1 cellular context compared by ENCODE assay signal in genomic region chrX:13646154-13646549, GRCh38.
TF ChIP-seq lines count a peak whose summit lies in the region.

No MANE protein-coding gene starts in this region.

TF ChIP-seq in HEK293, 187 proteins besides CTCF, POLR2A, EP300 and RAD21 (continued from another document and continues in another):
- 0 out of 2 replicates have a peak, but pooled peaks have one; percentile 25 for TF ChIP-seq ZBTB21 (tag by site-specific recombination; IDR thresholded peaks at IDR 0.05)
- TF ChIP-seq GLI2 (tag by site-specific recombination; IDR thresholded peaks at IDR 0.05; ENCODE audit: borderline replicate concordance, low read depth) = no peak
- no peak for TF ChIP-seq ZNF10 (tag by site-specific recombination; IDR thresholded peaks at IDR 0.05)
- TF ChIP-seq ZNF521 (tag by site-specific recombination; IDR thresholded peaks at IDR 0.05) = no peak
- no peak for TF ChIP-seq ZNF354C (tag by site-specific recombination; IDR thresholded peaks at IDR 0.05; ENCODE audit: borderline replicate concordance, low read depth)
- no peak for TF ChIP-seq BCL11B (tag by site-specific recombination; IDR thresholded peaks at IDR 0.05; ENCODE audit: low read depth)
- no peak for TF ChIP-seq ZNF335 (tag by site-specific recombination; conservative IDR thresholded peaks at IDR 0.05)
- TF ChIP-seq ZNF670 (tag by site-specific recombination; IDR thresholded peaks at IDR 0.05; ENCODE audit: low read depth) = no peak
- TF ChIP-seq ZNF426 (tag by site-specific recombination; IDR thresholded peaks at IDR 0.05) = no peak
- no peak for TF ChIP-seq SETDB1 (IDR thresholded peaks at IDR 0.05; ENCODE audit: insufficient read length, low read length)
- no peak for TF ChIP-seq ZNF830 (tag by site-specific recombination; IDR thresholded peaks at IDR 0.05; ENCODE audit: low read depth)
- TF ChIP-seq ZNF514 (tag by site-specific recombination; IDR thresholded peaks at IDR 0.05) = no peak
- TF ChIP-seq TRIM28 (IDR thresholded peaks at IDR 0.05; ENCODE audit: borderline replicate concordance, low read length) = no peak
- TF ChIP-seq ZNF416 (tag by site-specific recombination; IDR thresholded peaks at IDR 0.05) = no peak
- no peak for TF ChIP-seq ZNF791 (tag by site-specific recombination; IDR thresholded peaks at IDR 0.05)
- TF ChIP-seq ZNF639 (tag by site-specific recombination; IDR thresholded peaks at IDR 0.05) = no peak
- TF ChIP-seq ZNF184 (tag by site-specific recombination; IDR thresholded peaks at IDR 0.05) = no peak
- no peak for TF ChIP-seq YY1 (tag by site-specific recombination; IDR thresholded peaks at IDR 0.05)
- no peak for TF ChIP-seq ZNF776 (tag by site-specific recombination; IDR thresholded peaks at IDR 0.05; ENCODE audit: borderline replicate concordance)
- no peak for TF ChIP-seq PRDM6 (tag by site-specific recombination; IDR thresholded peaks at IDR 0.05)
- no peak for TF ChIP-seq ZBTB7A (tag by site-specific recombination; IDR thresholded peaks at IDR 0.05; ENCODE audit: low read depth)
- no peak for TF ChIP-seq PBX3 (CRISPR knock-in tag; IDR thresholded peaks at IDR 0.05)
- no peak for TF ChIP-seq ZNF747 (tag by site-specific recombination; IDR thresholded peaks at IDR 0.05)
- no peak for TF ChIP-seq ZNF302 (tag by site-specific recombination; IDR thresholded peaks at IDR 0.05; ENCODE audit: low read depth)
- no peak for TF ChIP-seq ZNF704 (tag by site-specific recombination; IDR thresholded peaks at IDR 0.05)
- no peak for TF ChIP-seq ZSCAN5A (tag by site-specific recombination; IDR thresholded peaks at IDR 0.05)
- no peak for TF ChIP-seq ZNF239 (tag by site-specific recombination; IDR thresholded peaks at IDR 0.05)
- no peak; the same call in 1 of the 2 replicates for TF ChIP-seq ZNF133 (tag by site-specific recombination; IDR thresholded peaks at IDR 0.05)
- no peak for TF ChIP-seq ZBTB8A (tag by site-specific recombination; IDR thresholded peaks at IDR 0.05)
- TF ChIP-seq ZNF571 (tag by site-specific recombination; IDR thresholded peaks at IDR 0.05) = no peak
- no peak for TF ChIP-seq BCL11A (tag by site-specific recombination; IDR thresholded peaks at IDR 0.05; ENCODE audit: low read depth)
- no peak for TF ChIP-seq ZNF169 (tag by site-specific recombination; IDR thresholded peaks at IDR 0.05)
- TF ChIP-seq ZFP41 (tag by site-specific recombination; IDR thresholded peaks at IDR 0.05; ENCODE audit: borderline replicate concordance) = no peak
- no peak for TF ChIP-seq ZNF600 (tag by site-specific recombination; IDR thresholded peaks at IDR 0.05)
- TF ChIP-seq ZNF266 (tag by site-specific recombination; IDR thresholded peaks at IDR 0.05; ENCODE audit: low read depth) = no peak
- no peak for TF ChIP-seq ZSCAN18 (tag by site-specific recombination; IDR thresholded peaks at IDR 0.05)
- TF ChIP-seq ZBTB6 (tag by site-specific recombination; IDR thresholded peaks at IDR 0.05) = no peak
- TF ChIP-seq ZNF146 (tag by site-specific recombination; IDR thresholded peaks at IDR 0.05) = no peak
- TF ChIP-seq ZNF155 (tag by site-specific recombination; IDR thresholded peaks at IDR 0.05) = no peak
- no peak for TF ChIP-seq KLF7 (tag by site-specific recombination; IDR thresholded peaks at IDR 0.05; ENCODE audit: borderline replicate concordance)
- peak; percentile 31; the same call in 1 of the 2 replicates for TF ChIP-seq ZNF692 (tag by site-specific recombination; IDR thresholded peaks at IDR 0.05)
- TF ChIP-seq GLIS2 (tag by site-specific recombination; IDR thresholded peaks at IDR 0.05) = no peak
- no peak for TF ChIP-seq ZNF596 (tag by site-specific recombination; IDR thresholded peaks at IDR 0.05)
- no peak for TF ChIP-seq GFI1B (tag by site-specific recombination; IDR thresholded peaks at IDR 0.05)
- no peak for TF ChIP-seq ZNF510 (tag by site-specific recombination; IDR thresholded peaks at IDR 0.05; ENCODE audit: insufficient replicate concordance)
- 0 out of 2 replicates have a peak, but pooled peaks have one; percentile 14 for TF ChIP-seq ZFHX2 (tag by site-specific recombination; conservative IDR thresholded peaks at IDR 0.05)
- no peak for TF ChIP-seq ZNF785 (tag by site-specific recombination; IDR thresholded peaks at IDR 0.05)
- peak; percentile 96 for TF ChIP-seq ZNF341 (tag by site-specific recombination; IDR thresholded peaks at IDR 0.05; ENCODE audit: low read depth)
- 0 out of 2 replicates have a peak, but pooled peaks have one; percentile 23 for TF ChIP-seq ZXDB (tag by site-specific recombination; IDR thresholded peaks at IDR 0.05)
- TF ChIP-seq ZNF530 (tag by site-specific recombination; IDR thresholded peaks at IDR 0.05; ENCODE audit: low read depth) = no peak
- TF ChIP-seq MYNN (tag by site-specific recombination; IDR thresholded peaks at IDR 0.05; ENCODE audit: borderline replicate concordance) = no peak
- no peak for TF ChIP-seq ZBTB26 (tag by site-specific recombination; optimal IDR thresholded peaks at IDR 0.05)
- TF ChIP-seq ZNF26 (tag by site-specific recombination; IDR thresholded peaks at IDR 0.05) = no peak
- TF ChIP-seq ZNF626 (tag by site-specific recombination; IDR thresholded peaks at IDR 0.05) = no peak
- TF ChIP-seq ZNF768 (tag by site-specific recombination; IDR thresholded peaks at IDR 0.05) = no peak
- no peak for TF ChIP-seq ZNF529 (tag by site-specific recombination; IDR thresholded peaks at IDR 0.05; ENCODE audit: insufficient replicate concordance)
- no peak for TF ChIP-seq ZNF292 (tag by site-specific recombination; IDR thresholded peaks at IDR 0.05; ENCODE audit: borderline replicate concordance, low read depth)
- TF ChIP-seq ZNF654 (tag by site-specific recombination; IDR thresholded peaks at IDR 0.05; ENCODE audit: low read depth) = peak; percentile 69
